ENCODE assay signal across 14 cellular contexts in the genomic region with DNA sequence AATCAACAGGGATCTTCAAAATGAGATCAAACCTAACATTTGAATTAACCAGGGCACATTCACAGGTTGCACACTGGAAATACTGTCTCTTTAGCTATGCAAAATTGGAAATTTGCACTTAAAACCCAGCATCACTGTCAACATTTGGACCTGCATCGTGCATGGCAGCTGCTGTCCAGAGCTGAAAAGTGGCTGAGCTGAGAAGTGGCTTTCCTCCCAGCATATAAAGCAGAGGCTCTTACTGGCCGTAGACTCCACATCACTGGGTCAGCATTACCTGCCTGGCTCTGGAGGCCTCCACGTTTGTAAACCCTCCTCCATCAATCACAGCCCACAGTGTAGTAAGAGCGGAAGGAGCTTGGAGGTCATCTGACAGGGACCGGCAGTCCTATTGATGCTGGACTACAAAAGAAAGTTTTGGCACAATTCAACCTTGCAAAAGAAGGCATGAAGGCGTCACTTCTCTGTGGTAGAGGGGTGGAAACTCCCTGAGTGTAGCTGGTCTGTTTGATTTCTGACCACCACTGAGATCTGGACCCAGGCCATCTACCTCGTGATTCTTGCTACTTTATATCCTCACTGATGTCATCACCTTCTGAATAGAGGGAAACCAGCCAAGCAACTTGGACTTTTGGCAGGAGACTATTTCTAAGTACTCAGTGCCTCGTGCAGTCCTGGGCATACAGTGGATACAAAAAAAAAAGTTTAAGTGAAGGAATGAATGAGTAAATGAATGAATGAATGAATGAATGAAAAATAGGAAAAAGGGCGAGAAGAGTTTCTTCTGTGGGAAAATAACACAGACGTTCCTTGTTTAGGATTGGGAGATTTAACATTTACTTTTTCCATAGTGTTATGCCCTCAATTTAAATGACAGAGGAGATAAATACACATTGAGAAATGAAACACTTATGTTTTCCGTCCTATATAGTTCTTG. TPM values are rescaled to one million over a fixed set of nuclear protein-coding genes. Genes with fewer than 3 reads are reported as not detected.
DNase-seq lines count a peak whose midpoint lies in the region; ATAC-seq and TF ChIP-seq lines count a peak whose summit lies in the region.
"Had no signal": no experiment of that assay in that cellular context is flagged by ENCODE, and none has a peak within 500 bp of the region (broad histone marks: within the 10 kb centered on the region; RNA-seq: fewer than 3 reads in every experiment).

No MANE protein-coding gene starts in this region.

- TF ChIP-seq CTCF in right atrium auricular region (IDR thresholded peaks at IDR 0.05) (no peak), astrocyte of the spinal cord (IDR thresholded peaks at IDR 0.05; ENCODE audit: low read depth, low read length) (no peak), uterus (IDR thresholded peaks at IDR 0.05) (no peak)

- H3K4me3 ChIP-seq in right atrium auricular region = no peak overlapping the region
- no peak overlapping the region for H3K4me3 ChIP-seq in astrocyte of the spinal cord (ENCODE audit: low read depth, low read length)
- H3K4me3 ChIP-seq in uterus = no peak overlapping the region
- H3K4me3 ChIP-seq: skin epidermis, tibial artery had no signal

- H3K27ac ChIP-seq in right atrium auricular region (no peak overlapping the region), uterus (no peak overlapping the region)
- H3K27ac ChIP-seq: skin epidermis, tibial artery had no signal

- H3K9me3 ChIP-seq in right atrium auricular region = no peaks in the 10 kb centered on the region
- H3K9me3 ChIP-seq in uterus = no peaks in the 10 kb centered on the region
- H3K9me3 ChIP-seq: tibial artery had no signal

- H3K27me3 ChIP-seq in right atrium auricular region (no peaks in the 10 kb centered on the region), uterus (no peaks in the 10 kb centered on the region)
- H3K27me3 ChIP-seq: tibial artery had no signal

- peak; percentile 86 for ATAC-seq in Right ventricle myocardium superior (ENCODE audit: poor library complexity)
- no peak for ATAC-seq in HG03280 (IDR thresholded peaks at IDR 0.05; ENCODE audit: unreplicated experiment)

- intact Hi-C loops in Right ventricle myocardium superior (cut with DNase I) (no loop called here), uterus (cut with DNase I; ENCODE audit: low total_unique reads) (no loop called here)

- TF ChIP-seq POLR2A in uterus (IDR thresholded peaks at IDR 0.05) = no peak

- H3K36me3 ChIP-seq in right atrium auricular region (no peaks in the 10 kb centered on the region), uterus (no peaks in the 10 kb centered on the region)
- H3K36me3 ChIP-seq: tibial artery had no signal

- H3K4me1 ChIP-seq in right atrium auricular region (no peaks in the 10 kb centered on the region), uterus (no peaks in the 10 kb centered on the region)
- H3K4me1 ChIP-seq: tibial artery had no signal

- in situ Hi-C loops in astrocyte of the spinal cord (cut with HindIII; ENCODE audit: low sequenced_read_pairs) = no loop called here

- DNase-seq in Right ventricle myocardium superior = no peak
- no peak for DNase-seq in right atrium auricular region (ENCODE audit: low spot score)
- DNase-seq in astrocyte of the spinal cord (ENCODE audit: low read depth, low spot score) = peak; percentile 91
- peak; percentile 20 for DNase-seq in iPS-NIHi11 (ENCODE audit: low spot score)
- peak; percentile 16 for DNase-seq in uterus
- DNase-seq in NCI-H2107 (lab: John Stamatoyannopoulos, UW) = no peak
- no peak for DNase-seq in NOMO-1 treated with dmso at 0.1 percent for 144 hours (lab: John Stamatoyannopoulos, UW; ENCODE audit: unreplicated experiment)
- DNase-seq: activated CD8-positive, alpha-beta memory T cell treated with anti-CD3 and anti-CD28 coated beads, Interleukin-2, amount 50 U/mL, for 48 hours; HFFc6; KBM-7; RPMI8226; tibial artery had no signal

RNA-seq across cellular contexts. Expression of a gene that starts 14.8 kb away (rescaled TPM):
- total RNA-seq in Right ventricle myocardium superior = 0.05 TPM
- under 1 TPM in 1 of 2 donors, not detected in 1; 0.16 TPM for total RNA-seq in right atrium auricular region
- total RNA-seq in uterus = 1 to 10 TPM in 2 of 4 donors, under 1 TPM in 2; 0.40 to 9.9 (median 0.81) TPM

Comparison
In these comparisons a context has a peak if more than half of its experiments do, and no peak if none do; other contexts are left out.
1. DNase-seq: peak in astrocyte of the spinal cord (single experiment), iPS-NIHi11 (single experiment) and uterus (2 of 2); none in Right ventricle myocardium superior (single experiment), right atrium auricular region (single experiment), NCI-H2107 (single experiment) and NOMO-1 treated with dmso at 0.1 percent for 144 hours (single experiment).